ENCODE assay signal across 1 cellular context in genomic region chr9:34961574-34962480, GRCh38.
TF ChIP-seq lines count a peak whose summit lies in the region.

No MANE protein-coding gene starts in this region.

TF ChIP-seq in SK-N-SH treated with all-trans-retinoic acid at 6 μM for 48 hours, 23 proteins besides CTCF, POLR2A, EP300 and RAD21 (continued from another document):
- TF ChIP-seq, protein P1, sequence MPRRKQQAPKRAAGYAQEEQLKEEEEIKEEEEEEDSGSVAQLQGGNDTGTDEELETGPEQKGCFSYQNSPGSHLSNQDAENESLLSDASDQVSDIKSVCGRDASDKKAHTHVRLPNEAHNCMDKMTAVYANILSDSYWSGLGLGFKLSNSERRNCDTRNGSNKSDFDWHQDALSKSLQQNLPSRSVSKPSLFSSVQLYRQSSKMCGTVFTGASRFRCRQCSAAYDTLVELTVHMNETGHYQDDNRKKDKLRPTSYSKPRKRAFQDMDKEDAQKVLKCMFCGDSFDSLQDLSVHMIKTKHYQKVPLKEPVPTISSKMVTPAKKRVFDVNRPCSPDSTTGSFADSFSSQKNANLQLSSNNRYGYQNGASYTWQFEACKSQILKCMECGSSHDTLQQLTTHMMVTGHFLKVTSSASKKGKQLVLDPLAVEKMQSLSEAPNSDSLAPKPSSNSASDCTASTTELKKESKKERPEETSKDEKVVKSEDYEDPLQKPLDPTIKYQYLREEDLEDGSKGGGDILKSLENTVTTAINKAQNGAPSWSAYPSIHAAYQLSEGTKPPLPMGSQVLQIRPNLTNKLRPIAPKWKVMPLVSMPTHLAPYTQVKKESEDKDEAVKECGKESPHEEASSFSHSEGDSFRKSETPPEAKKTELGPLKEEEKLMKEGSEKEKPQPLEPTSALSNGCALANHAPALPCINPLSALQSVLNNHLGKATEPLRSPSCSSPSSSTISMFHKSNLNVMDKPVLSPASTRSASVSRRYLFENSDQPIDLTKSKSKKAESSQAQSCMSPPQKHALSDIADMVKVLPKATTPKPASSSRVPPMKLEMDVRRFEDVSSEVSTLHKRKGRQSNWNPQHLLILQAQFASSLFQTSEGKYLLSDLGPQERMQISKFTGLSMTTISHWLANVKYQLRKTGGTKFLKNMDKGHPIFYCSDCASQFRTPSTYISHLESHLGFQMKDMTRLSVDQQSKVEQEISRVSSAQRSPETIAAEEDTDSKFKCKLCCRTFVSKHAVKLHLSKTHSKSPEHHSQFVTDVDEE (CRISPR knock-in tag; IDR thresholded peaks at IDR 0.05), result no peak
- TF ChIP-seq ZFP3 (CRISPR knock-in tag; IDR thresholded peaks at IDR 0.05) (no peak), TOX (CRISPR knock-in tag; IDR thresholded peaks at IDR 0.05; ENCODE audit: borderline replicate concordance) (no peak), ESRRG (CRISPR knock-in tag; IDR thresholded peaks at IDR 0.05) (no peak), TCF4 (CRISPR knock-in tag; IDR thresholded peaks at IDR 0.05; ENCODE audit: borderline replicate concordance) (no peak), ARNTL (CRISPR knock-in tag; IDR thresholded peaks at IDR 0.05; ENCODE audit: borderline replicate concordance, low read depth) (no peak), OSR1 (CRISPR knock-in tag; IDR thresholded peaks at IDR 0.05) (no peak), ZC3H10 (CRISPR knock-in tag; IDR thresholded peaks at IDR 0.05) (no peak), CSDC2 (CRISPR knock-in tag; IDR thresholded peaks at IDR 0.05) (no peak), BACH2 (CRISPR knock-in tag; IDR thresholded peaks at IDR 0.05; ENCODE audit: borderline replicate concordance) (no peak)
- TF ChIP-seq, protein P2, sequence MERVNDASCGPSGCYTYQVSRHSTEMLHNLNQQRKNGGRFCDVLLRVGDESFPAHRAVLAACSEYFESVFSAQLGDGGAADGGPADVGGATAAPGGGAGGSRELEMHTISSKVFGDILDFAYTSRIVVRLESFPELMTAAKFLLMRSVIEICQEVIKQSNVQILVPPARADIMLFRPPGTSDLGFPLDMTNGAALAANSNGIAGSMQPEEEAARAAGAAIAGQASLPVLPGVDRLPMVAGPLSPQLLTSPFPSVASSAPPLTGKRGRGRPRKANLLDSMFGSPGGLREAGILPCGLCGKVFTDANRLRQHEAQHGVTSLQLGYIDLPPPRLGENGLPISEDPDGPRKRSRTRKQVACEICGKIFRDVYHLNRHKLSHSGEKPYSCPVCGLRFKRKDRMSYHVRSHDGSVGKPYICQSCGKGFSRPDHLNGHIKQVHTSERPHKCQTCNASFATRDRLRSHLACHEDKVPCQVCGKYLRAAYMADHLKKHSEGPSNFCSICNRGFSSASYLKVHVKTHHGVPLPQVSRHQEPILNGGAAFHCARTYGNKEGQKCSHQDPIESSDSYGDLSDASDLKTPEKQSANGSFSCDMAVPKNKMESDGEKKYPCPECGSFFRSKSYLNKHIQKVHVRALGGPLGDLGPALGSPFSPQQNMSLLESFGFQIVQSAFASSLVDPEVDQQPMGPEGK (CRISPR knock-in tag; IDR thresholded peaks at IDR 0.05; ENCODE audit: borderline replicate concordance), result no peak
TF ChIP-seq in SK-N-SH treated with all-trans-retinoic acid at 6 μM for 48 hours: peak in this region for 0.
